ENCODE assay signal across 27 cellular contexts in the genomic region with DNA sequence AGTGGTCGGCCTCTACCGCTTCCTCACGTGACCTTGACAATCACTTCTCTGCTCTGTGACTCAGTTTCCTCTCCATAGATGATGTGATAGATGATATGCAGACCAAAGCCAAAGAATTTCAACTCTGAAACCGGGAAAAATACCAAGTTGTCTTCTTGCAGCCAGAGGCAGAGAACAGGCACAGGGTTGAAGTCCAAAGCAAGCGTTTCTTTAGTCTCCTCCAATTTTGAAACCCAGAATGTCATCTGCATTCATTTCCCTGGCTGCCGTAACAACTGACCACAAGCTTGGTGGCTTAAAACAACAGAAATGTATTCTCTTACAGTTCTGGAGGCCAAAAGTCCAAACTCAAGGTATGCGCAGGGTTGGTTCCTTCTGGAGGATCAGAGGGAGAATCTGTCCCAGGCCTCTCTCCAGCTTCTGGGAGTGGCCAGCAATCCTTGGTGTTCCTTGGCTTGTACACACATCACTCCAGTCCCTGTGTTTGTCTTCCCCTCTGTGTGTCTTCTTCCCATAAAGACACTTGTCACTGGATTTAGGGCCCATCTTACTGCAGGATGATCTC.
"Had no signal": no experiment of that assay in that cellular context is flagged by ENCODE, and none has a peak within 500 bp of the region (broad histone marks: within the 10 kb centered on the region; RNA-seq: fewer than 3 reads in every experiment).

No MANE protein-coding gene starts in this region.

- H3K27ac ChIP-seq: coronary artery, dorsolateral prefrontal cortex, gastrocnemius medialis, right lobe of liver, thoracic aorta, upper lobe of left lung, WERI-Rb-1 had no signal

- H3K9me3 Mint-ChIP-seq: activated CD4-positive, alpha-beta memory T cell treated with anti-CD3 and anti-CD28 coated beads, Interleukin-2, amount 10 ng/mL, durations not matched to agents 7 days and 5 days; activated CD4-positive, alpha-beta T cell treated with anti-CD3 and anti-CD28 coated beads, Interleukin-2, amount 10 ng/mL, durations not matched to agents 7 days and 5 days; activated naive CD4-positive, alpha-beta T cell treated with anti-CD3 and anti-CD28 coated beads, Interleukin-2, amount 50 U/mL, for 72 hours; memory B cell; naive thymus-derived CD4-positive, alpha-beta T cell; stimulated activated effector memory CD8-positive, alpha-beta T cell treated with anti-CD3 and anti-CD28 coated beads, Interleukin-12 subunit alpha, Interleukin-12 subunit beta, amount 100 ng/mL, for 72 hours; stimulated activated naive CD8-positive, alpha-beta T cell treated with anti-CD3 and anti-CD28 coated beads, Interleukin-15, Interleukin-2, amounts not matched to agents 100 ng/mL and 50 ng/mL, for 24 hours had no signal

- H3K27me3 ChIP-seq: right lobe of liver had no signal

- H3K27ac Mint-ChIP-seq: activated CD4-positive, alpha-beta memory T cell treated with anti-CD3 and anti-CD28 coated beads, Interleukin-2, amount 10 ng/mL, durations not matched to agents 7 days and 5 days; activated CD4-positive, alpha-beta T cell treated with anti-CD3 and anti-CD28 coated beads, Interleukin-2, amount 10 ng/mL, durations not matched to agents 7 days and 5 days; activated CD8-positive, alpha-beta memory T cell treated with anti-CD3 and anti-CD28 coated beads, Interleukin-2, amount 10 ng/mL, durations not matched to agents 7 days and 5 days; activated naive CD4-positive, alpha-beta T cell treated with anti-CD3 and anti-CD28 coated beads, Interleukin-2, amount 50 U/mL, for 72 hours; memory B cell; naive thymus-derived CD4-positive, alpha-beta T cell; stimulated activated effector memory CD8-positive, alpha-beta T cell treated with anti-CD3 and anti-CD28 coated beads, Interleukin-12 subunit alpha, Interleukin-12 subunit beta, amount 100 ng/mL, for 72 hours; stimulated activated naive CD8-positive, alpha-beta T cell treated with anti-CD3 and anti-CD28 coated beads, Interleukin-15, Interleukin-2, amounts not matched to agents 100 ng/mL and 50 ng/mL, for 24 hours; T-helper 17 cell had no signal

- H3K9me3 ChIP-seq: gastrocnemius medialis, right lobe of liver, thoracic aorta, upper lobe of left lung had no signal

- H3K4me3 ChIP-seq: coronary artery, dorsolateral prefrontal cortex, gastrocnemius medialis, right lobe of liver, thoracic aorta, upper lobe of left lung had no signal

- ATAC-seq: gastrocnemius medialis, left cardiac atrium had no signal

- H3K4me3 Mint-ChIP-seq: activated CD4-positive, alpha-beta memory T cell treated with anti-CD3 and anti-CD28 coated beads, Interleukin-2, amount 10 ng/mL, durations not matched to agents 7 days and 5 days; activated CD4-positive, alpha-beta T cell treated with anti-CD3 and anti-CD28 coated beads, Interleukin-2, amount 10 ng/mL, durations not matched to agents 7 days and 5 days; activated CD8-positive, alpha-beta memory T cell treated with anti-CD3 and anti-CD28 coated beads, Interleukin-2, amount 10 ng/mL, durations not matched to agents 7 days and 5 days; memory B cell; stimulated activated effector memory CD8-positive, alpha-beta T cell treated with anti-CD3 and anti-CD28 coated beads, Interleukin-12 subunit alpha, Interleukin-12 subunit beta, amount 100 ng/mL, for 72 hours; stimulated activated naive CD8-positive, alpha-beta T cell treated with anti-CD3 and anti-CD28 coated beads, Interleukin-15, Interleukin-2, amounts not matched to agents 100 ng/mL and 50 ng/mL, for 24 hours; T-helper 17 cell had no signal

- H3K36me3 Mint-ChIP-seq: activated CD8-positive, alpha-beta memory T cell treated with anti-CD3 and anti-CD28 coated beads, Interleukin-2, amount 10 ng/mL, durations not matched to agents 7 days and 5 days; memory B cell; stimulated activated effector memory CD8-positive, alpha-beta T cell treated with anti-CD3 and anti-CD28 coated beads, Interleukin-12 subunit alpha, Interleukin-12 subunit beta, amount 100 ng/mL, for 72 hours had no signal

- DNase-seq: activated CD4-positive, CD25-positive, alpha-beta regulatory T cell treated with anti-CD3 and anti-CD28 coated beads, Interleukin-2, amount 50 U/mL, for 72 hours; activated naive CD4-positive, alpha-beta T cell; dorsolateral prefrontal cortex; effector memory CD4-positive, alpha-beta T cell; gastrocnemius medialis; glutamatergic neuron; islet precursor cell; left cardiac atrium; midbrain; stimulated activated CD4-positive, alpha-beta T cell treated with anti-CD3 and anti-CD28 coated beads, Interleukin-12 subunit alpha, Interleukin-12 subunit beta, amount 100 ng/mL, for 4 hours; stimulated activated CD4-positive, alpha-beta T cell treated with anti-CD3 and anti-CD28 coated beads, Interleukin-4, amount 100 ng/mL, for 1 hour; SW 1271; T-helper 17 cell; T1000; upper lobe of left lung; WERI-Rb-1 had no signal

- H3K36me3 ChIP-seq: gastrocnemius medialis, right lobe of liver, thoracic aorta, upper lobe of left lung, WERI-Rb-1 had no signal
